In genomic region chr1:63362578-63362977, GRCh38 we compare ENCODE assay signal across 18 cellular contexts. TPM values are rescaled to one million over a fixed set of nuclear protein-coding genes. Genes with fewer than 3 reads are reported as not detected.
"Had no signal": no experiment of that assay in that cellular context is flagged by ENCODE, and none has a peak within 500 bp of the region (broad histone marks: within the 10 kb centered on the region; RNA-seq: fewer than 3 reads in every experiment).

No MANE protein-coding gene starts in this region.

- ATAC-seq: left ventricle myocardium superior had no signal

- H3K4me1 ChIP-seq: parathyroid adenoma, uterus had no signal

- H3K27me3 ChIP-seq: thyroid gland, uterus had no signal

- H3K27ac Mint-ChIP-seq: activated B cell treated with CpG ODN at 0.5 μM for 24 hours; activated CD4-positive, alpha-beta T cell treated with anti-CD3 and anti-CD28 coated beads, Interleukin-2, amount 10 ng/mL, durations not matched to agents 24 days and 14 days had no signal

- H3K36me3 ChIP-seq: thyroid gland, uterus had no signal

- H2AFZ ChIP-seq: parathyroid adenoma had no signal

- H3K9ac ChIP-seq: parathyroid adenoma had no signal

- H3K4me3 Mint-ChIP-seq: activated B cell treated with CpG ODN at 0.5 μM for 24 hours; activated CD4-positive, alpha-beta T cell treated with anti-CD3 and anti-CD28 coated beads, Interleukin-2, amount 10 ng/mL, durations not matched to agents 24 days and 14 days had no signal

- H3K27ac ChIP-seq: coronary artery, parathyroid adenoma, skin epidermis, thyroid gland, uterus had no signal

- H3K9me3 ChIP-seq: thyroid gland, uterus had no signal

- H3K4me3 ChIP-seq: coronary artery, skin epidermis, thyroid gland, uterus had no signal

- DNase-seq: activated B cell treated with CpG ODN at 0.5 μM for 24 hours; activated CD4-positive, alpha-beta T cell treated with anti-CD3 and anti-CD28 coated beads, Interleukin-2, amount 10 ng/mL, durations not matched to agents 24 days and 14 days; activated CD8-positive, alpha-beta memory T cell treated with anti-CD3 and anti-CD28 coated beads for 24 hours; activated naive CD4-positive, alpha-beta T cell treated with Interleukin-2 at 50 U/mL for 16 hours; effector CD4-positive, alpha-beta T cell; hippocampal formation; left ventricle myocardium superior; retina; thyroid gland; uterus had no signal

- H3K9me3 Mint-ChIP-seq: activated B cell treated with CpG ODN at 0.5 μM for 24 hours; activated CD4-positive, alpha-beta T cell treated with anti-CD3 and anti-CD28 coated beads, Interleukin-2, amount 10 ng/mL, durations not matched to agents 24 days and 14 days had no signal

- H3K79me2 ChIP-seq: parathyroid adenoma had no signal

RNA-seq across cellular contexts. Expression of gene FOXD3, which starts 40.2 kb away (rescaled TPM):
- total RNA-seq: activated B cell treated with CpG ODN at 0.5 μM for 24 hours; activated CD4-positive, alpha-beta T cell treated with anti-CD3 and anti-CD28 coated beads, Interleukin-2, amount 10 ng/mL, durations not matched to agents 24 days and 14 days; astrocyte; glomerular endothelial cell; kidney epithelial cell; mesenteric fat pad had no signal
- polyA plus RNA-seq: neural cell had no signal
